Comparison of ENCODE assay signal across 1 cellular context in genomic region chr15:44729394-44729913, GRCh38.
TF ChIP-seq lines count a peak whose summit lies in the region.

No MANE protein-coding gene starts in this region.

TF ChIP-seq in HepG2, 621 proteins besides CTCF, POLR2A, EP300 and RAD21 (continued from another document and continues in another):
- TF ChIP-seq ATF6 (CRISPR knock-in tag; conservative IDR thresholded peaks at IDR 0.05), result no peak
- peak; percentile 2 for TF ChIP-seq ASH2L (IDR thresholded peaks at IDR 0.05; ENCODE audit: insufficient read length, low read depth, low read length)
- TF ChIP-seq TEAD2 (CRISPR knock-in tag; IDR thresholded peaks at IDR 0.05), result no peak
- 0 out of 2 replicates have a peak, but pooled peaks have one; percentile 8 for TF ChIP-seq ZSCAN21 (CRISPR knock-in tag; IDR thresholded peaks at IDR 0.05; ENCODE audit: borderline replicate concordance)
- no peak for TF ChIP-seq NCOA5 (CRISPR knock-in tag; IDR thresholded peaks at IDR 0.05)
- no peak for TF ChIP-seq YEATS4 (CRISPR knock-in tag; IDR thresholded peaks at IDR 0.05; ENCODE audit: borderline replicate concordance)
- TF ChIP-seq PTBP1 (IDR thresholded peaks at IDR 0.05; ENCODE audit: low read depth, low read length, poor library complexity, severe bottlenecking), result no peak
- TF ChIP-seq ZBTB46 (CRISPR knock-in tag; IDR thresholded peaks at IDR 0.05; ENCODE audit: borderline replicate concordance), result no peak
- no peak for TF ChIP-seq PRMT3 (CRISPR knock-in tag; IDR thresholded peaks at IDR 0.05; ENCODE audit: borderline replicate concordance, low read depth)
- TF ChIP-seq ZNF34 (CRISPR knock-in tag; IDR thresholded peaks at IDR 0.05; ENCODE audit: borderline replicate concordance), result no peak
- TF ChIP-seq SIN3B (IDR thresholded peaks at IDR 0.05; ENCODE audit: low read length), result no peak
- TF ChIP-seq ZBTB39 (CRISPR knock-in tag; IDR thresholded peaks at IDR 0.05), result no peak
- no peak for TF ChIP-seq MTA1 (CRISPR knock-in tag; IDR thresholded peaks at IDR 0.05; ENCODE audit: borderline replicate concordance)
- TF ChIP-seq ZNF552 (CRISPR knock-in tag; IDR thresholded peaks at IDR 0.05; ENCODE audit: borderline replicate concordance), result no peak
- TF ChIP-seq ZNF318 (CRISPR knock-in tag; IDR thresholded peaks at IDR 0.05), result no peak
- TF ChIP-seq ZNF670 (CRISPR knock-in tag; IDR thresholded peaks at IDR 0.05; ENCODE audit: borderline replicate concordance), result no peak
- TF ChIP-seq ZNF615 (CRISPR knock-in tag; IDR thresholded peaks at IDR 0.05; ENCODE audit: borderline replicate concordance), result no peak
- TF ChIP-seq TFDP1 (CRISPR knock-in tag; IDR thresholded peaks at IDR 0.05; ENCODE audit: borderline replicate concordance), result no peak
- no peak for TF ChIP-seq ZBTB34 (CRISPR knock-in tag; IDR thresholded peaks at IDR 0.05)
- TF ChIP-seq ZNF317 (CRISPR knock-in tag; IDR thresholded peaks at IDR 0.05), result 0 out of 2 replicates have a peak, but pooled peaks have one; percentile 26
- TF ChIP-seq ZFP91 (CRISPR knock-in tag; IDR thresholded peaks at IDR 0.05; ENCODE audit: borderline replicate concordance), result peak; percentile 49; the same call in 1 of the 2 replicates
- TF ChIP-seq CREBL2 (CRISPR knock-in tag; IDR thresholded peaks at IDR 0.05; ENCODE audit: borderline replicate concordance), result no peak
- no peak for TF ChIP-seq AGO2 (optimal IDR thresholded peaks at IDR 0.05; ENCODE audit: low read depth, low read length)
- no peak; the same call in 1 of the 2 replicates for TF ChIP-seq ZFY (CRISPR knock-in tag; IDR thresholded peaks at IDR 0.05)
- TF ChIP-seq ZNF574 (CRISPR knock-in tag; IDR thresholded peaks at IDR 0.05), result no peak
- TF ChIP-seq TP53 (CRISPR knock-in tag; conservative IDR thresholded peaks at IDR 0.05), result no peak; the same call in 1 of the 2 replicates
- no peak for TF ChIP-seq SAFB2 (CRISPR knock-in tag; IDR thresholded peaks at IDR 0.05; ENCODE audit: borderline replicate concordance, low read depth)
- no peak for TF ChIP-seq E2F2 (CRISPR knock-in tag; IDR thresholded peaks at IDR 0.05; ENCODE audit: borderline replicate concordance)
- TF ChIP-seq BRF2 (CRISPR knock-in tag; IDR thresholded peaks at IDR 0.05), result no peak
